10 cellular contexts compared by ENCODE assay signal in genomic region chr11:34680918-34681554, GRCh38.
DNase-seq lines count a peak whose midpoint lies in the region; ATAC-seq and TF ChIP-seq lines count a peak whose summit lies in the region.
"Had no signal": no experiment of that assay in that cellular context is flagged by ENCODE, and none has a peak within 500 bp of the region (broad histone marks: within the 10 kb centered on the region; RNA-seq: fewer than 3 reads in every experiment).

No MANE protein-coding gene starts in this region.

- TF ChIP-seq CTCF in epithelial cell of proximal tubule (conservative IDR thresholded peaks at IDR 0.05; ENCODE audit: low read depth, low read length) (no peak), retinal pigment epithelial cell (conservative IDR thresholded peaks at IDR 0.05; ENCODE audit: low read depth, low read length) (no peak)

- DNase-seq in H4 (ENCODE audit: low spot score) = peak; percentile 94
- peak; percentile 60 for DNase-seq in NCI-H526 treated with DMSO at 0.1 percent for 48 hours (lab: John Stamatoyannopoulos, UW)
- DNase-seq in epithelial cell of proximal tubule (ENCODE audit: low read depth) = peak; percentile 83
- peak; percentile 52 for DNase-seq in retinal pigment epithelial cell (ENCODE audit: low read depth)
- no peak for DNase-seq in activated CD8-positive, alpha-beta memory T cell treated with anti-CD3 and anti-CD28 coated beads, Interleukin-2, amount 50 U/mL, for 4 hours
- DNase-seq in stimulated activated CD8-positive, alpha-beta memory T cell treated with anti-CD3 and anti-CD28 coated beads, Interleukin-4, amount 100 ng/mL, for 48 hours = no peak
- DNase-seq in NCI-H510A (lab: John Stamatoyannopoulos, UW) = no peak
- DNase-seq: stimulated activated CD4-positive, alpha-beta T cell treated with anti-CD3 and anti-CD28 coated beads, Interleukin-4, amount 100 ng/mL, for 24 hours had no signal

- no peak for ATAC-seq in HG02763 (IDR thresholded peaks at IDR 0.05; ENCODE audit: unreplicated experiment)

- no peak overlapping the region for H3K4me3 ChIP-seq in epithelial cell of proximal tubule (ENCODE audit: low read depth, low read length)
- no peak overlapping the region for H3K4me3 ChIP-seq in retinal pigment epithelial cell (ENCODE audit: low read length)
- H3K4me3 ChIP-seq: coronary artery had no signal

Comparison
In these comparisons a context has a peak if more than half of its experiments do, and no peak if none do; other contexts are left out.
1. DNase-seq: peak in H4 (single experiment), NCI-H526 treated with DMSO at 0.1 percent for 48 hours (single experiment), epithelial cell of proximal tubule (single experiment) and retinal pigment epithelial cell (single experiment); none in activated CD8-positive, alpha-beta memory T cell treated with anti-CD3 and anti-CD28 coated beads, Interleukin-2, amount 50 U/mL, for 4 hours (single experiment), stimulated activated CD8-positive, alpha-beta memory T cell treated with anti-CD3 and anti-CD28 coated beads, Interleukin-4, amount 100 ng/mL, for 48 hours (single experiment) and NCI-H510A (single experiment).